1 cellular context compared by ENCODE assay signal in the genomic region with DNA sequence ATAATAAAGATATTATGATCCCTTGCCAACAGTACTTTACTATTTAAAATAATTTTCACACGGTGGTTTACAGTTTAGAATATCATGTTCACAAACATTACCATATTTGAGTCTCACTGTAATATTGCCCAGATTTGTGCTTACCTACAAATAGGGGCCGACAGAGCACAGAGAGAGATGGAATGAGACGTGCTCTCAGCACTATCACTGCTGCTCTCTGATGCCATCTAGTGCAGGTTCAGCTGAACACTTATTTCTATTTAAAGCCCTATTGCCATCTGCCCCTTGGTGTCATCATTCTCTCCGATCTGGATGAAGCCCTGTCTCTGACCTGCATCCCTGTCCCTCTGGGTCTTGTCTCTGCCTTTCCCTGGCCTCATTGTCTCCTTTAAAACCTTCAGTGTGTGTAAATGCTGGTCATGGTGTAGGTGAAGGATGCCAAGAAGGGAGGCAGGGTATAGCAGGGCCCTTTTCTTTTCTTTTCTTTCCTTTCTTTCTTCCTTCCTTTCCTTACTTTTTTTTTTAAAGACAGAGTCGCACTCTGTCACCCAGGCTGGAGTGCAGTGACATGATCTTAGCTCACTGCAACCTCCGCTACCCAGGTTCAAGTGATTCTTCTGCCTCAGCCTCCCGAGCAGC.
A peak's percentile ranks its signal among the peaks of the same experiment; 100 is the strongest.
TF ChIP-seq lines count a peak whose summit lies in the region.

No MANE protein-coding gene starts in this region.

TF ChIP-seq in K562, 482 proteins besides CTCF, POLR2A, EP300 and RAD21:
- TF ChIP-seq, protein P1, sequence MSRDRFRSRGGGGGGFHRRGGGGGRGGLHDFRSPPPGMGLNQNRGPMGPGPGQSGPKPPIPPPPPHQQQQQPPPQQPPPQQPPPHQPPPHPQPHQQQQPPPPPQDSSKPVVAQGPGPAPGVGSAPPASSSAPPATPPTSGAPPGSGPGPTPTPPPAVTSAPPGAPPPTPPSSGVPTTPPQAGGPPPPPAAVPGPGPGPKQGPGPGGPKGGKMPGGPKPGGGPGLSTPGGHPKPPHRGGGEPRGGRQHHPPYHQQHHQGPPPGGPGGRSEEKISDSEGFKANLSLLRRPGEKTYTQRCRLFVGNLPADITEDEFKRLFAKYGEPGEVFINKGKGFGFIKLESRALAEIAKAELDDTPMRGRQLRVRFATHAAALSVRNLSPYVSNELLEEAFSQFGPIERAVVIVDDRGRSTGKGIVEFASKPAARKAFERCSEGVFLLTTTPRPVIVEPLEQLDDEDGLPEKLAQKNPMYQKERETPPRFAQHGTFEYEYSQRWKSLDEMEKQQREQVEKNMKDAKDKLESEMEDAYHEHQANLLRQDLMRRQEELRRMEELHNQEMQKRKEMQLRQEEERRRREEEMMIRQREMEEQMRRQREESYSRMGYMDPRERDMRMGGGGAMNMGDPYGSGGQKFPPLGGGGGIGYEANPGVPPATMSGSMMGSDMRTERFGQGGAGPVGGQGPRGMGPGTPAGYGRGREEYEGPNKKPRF (IDR thresholded peaks at IDR 0.05; ENCODE audit: low read depth, low read length): no peak
- TF ChIP-seq CREM (IDR thresholded peaks at IDR 0.05; ENCODE audit: low read depth) (peak; percentile 41; the same call in 1 of the 2 replicates), ATF7 (IDR thresholded peaks at IDR 0.05) (0 out of 2 replicates have a peak, but pooled peaks have one; percentile 40), ZNF699 (CRISPR knock-in tag; IDR thresholded peaks at IDR 0.05; ENCODE audit: insufficient replicate concordance) (no peak), TAL1 (IDR thresholded peaks at IDR 0.05) (0 out of 2 replicates have a peak, but pooled peaks have one; percentile 3), XRCC4 (IDR thresholded peaks at IDR 0.05; ENCODE audit: extremely low read depth, insufficient read depth, insufficient read length) (no peak), YBX1 (IDR thresholded peaks at IDR 0.05) (no peak), FOXK2 (conservative IDR thresholded peaks at IDR 0.05 in 1 of 2, IDR thresholded peaks at IDR 0.05 in 1 of 2; ENCODE audit: low read depth in 2 of 2) (peak; percentile 37 to 61; a peak in 2 of 4 replicates), JUND (IDR thresholded peaks at IDR 0.05; ENCODE audit: borderline replicate concordance, low read depth, low read length) (peak; percentile 45; the same call in 1 of the 2 replicates), JUND (tag; IDR thresholded peaks at IDR 0.05; ENCODE audit: borderline replicate concordance, low read depth, low read length) (no peak), KDM1A (IDR thresholded peaks at IDR 0.05) (peak; percentile 49 to 50; a peak in 2 of 4 replicates), SMARCA4 (IDR thresholded peaks at IDR 0.05) (0 out of 2 replicates have a peak, but pooled peaks have one; percentile 36), PHF21A (IDR thresholded peaks at IDR 0.05; ENCODE audit: borderline replicate concordance, low read depth) (peak; percentile 87), NR2C2 (CRISPR knock-in tag; IDR thresholded peaks at IDR 0.05) (no peak), NR2C2 (tag; IDR thresholded peaks at IDR 0.05) (no peak), SP1 (CRISPR knock-in tag; IDR thresholded peaks at IDR 0.05) (0 out of 2 replicates have a peak, but pooled peaks have one; percentile 27), KAT2B (IDR thresholded peaks at IDR 0.05; ENCODE audit: low read depth, low read length) (no peak), SMC3 (conservative IDR thresholded peaks at IDR 0.05; ENCODE audit: insufficient read depth, low read depth, low read length) (peak; percentile 84), DPF2 (IDR thresholded peaks at IDR 0.05) (no peak), RCOR1 (IDR thresholded peaks at IDR 0.05; ENCODE audit: borderline replicate concordance in 1 of 2, low read depth in 2 of 2, low read length in 2 of 2) (peak in 1 of 2 experiments; percentile 65; a peak in 1 of 4 replicates), STAG1 (CRISPR knock-in tag; IDR thresholded peaks at IDR 0.05; ENCODE audit: borderline replicate concordance) (peak; percentile 12; the same call in 1 of the 2 replicates), TEAD4 (IDR thresholded peaks at IDR 0.05; ENCODE audit: low read length) (0 out of 2 replicates have a peak, but pooled peaks have one; percentile 9), TEAD4 (CRISPR knock-in tag; IDR thresholded peaks at IDR 0.05; ENCODE audit: borderline replicate concordance) (no peak), RB1 (IDR thresholded peaks at IDR 0.05; ENCODE audit: low read depth) (peak; percentile 59; the same call in 1 of the 2 replicates), ZNF583 (CRISPR knock-in tag; IDR thresholded peaks at IDR 0.05) (no peak), MEF2A (IDR thresholded peaks at IDR 0.05; ENCODE audit: control insufficient read depth, low read depth, low read length) (peak; percentile 72; the same call in 1 of the 2 replicates), CTBP1 (IDR thresholded peaks at IDR 0.05; ENCODE audit: borderline replicate concordance) (peak; percentile 77), CEBPG (CRISPR knock-in tag; IDR thresholded peaks at IDR 0.05) (peak; percentile 86), CEBPG (tag; conservative IDR thresholded peaks at IDR 0.05 in 1 of 2, IDR thresholded peaks at IDR 0.05 in 1 of 2) (peak; percentile 39 to 45; a peak in 2 of 4 replicates)
- TF ChIP-seq, protein P2, sequence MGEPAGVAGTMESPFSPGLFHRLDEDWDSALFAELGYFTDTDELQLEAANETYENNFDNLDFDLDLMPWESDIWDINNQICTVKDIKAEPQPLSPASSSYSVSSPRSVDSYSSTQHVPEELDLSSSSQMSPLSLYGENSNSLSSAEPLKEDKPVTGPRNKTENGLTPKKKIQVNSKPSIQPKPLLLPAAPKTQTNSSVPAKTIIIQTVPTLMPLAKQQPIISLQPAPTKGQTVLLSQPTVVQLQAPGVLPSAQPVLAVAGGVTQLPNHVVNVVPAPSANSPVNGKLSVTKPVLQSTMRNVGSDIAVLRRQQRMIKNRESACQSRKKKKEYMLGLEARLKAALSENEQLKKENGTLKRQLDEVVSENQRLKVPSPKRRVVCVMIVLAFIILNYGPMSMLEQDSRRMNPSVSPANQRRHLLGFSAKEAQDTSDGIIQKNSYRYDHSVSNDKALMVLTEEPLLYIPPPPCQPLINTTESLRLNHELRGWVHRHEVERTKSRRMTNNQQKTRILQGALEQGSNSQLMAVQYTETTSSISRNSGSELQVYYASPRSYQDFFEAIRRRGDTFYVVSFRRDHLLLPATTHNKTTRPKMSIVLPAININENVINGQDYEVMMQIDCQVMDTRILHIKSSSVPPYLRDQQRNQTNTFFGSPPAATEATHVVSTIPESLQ (CRISPR knock-in tag; IDR thresholded peaks at IDR 0.05): no peak
- TF ChIP-seq, protein P3, sequence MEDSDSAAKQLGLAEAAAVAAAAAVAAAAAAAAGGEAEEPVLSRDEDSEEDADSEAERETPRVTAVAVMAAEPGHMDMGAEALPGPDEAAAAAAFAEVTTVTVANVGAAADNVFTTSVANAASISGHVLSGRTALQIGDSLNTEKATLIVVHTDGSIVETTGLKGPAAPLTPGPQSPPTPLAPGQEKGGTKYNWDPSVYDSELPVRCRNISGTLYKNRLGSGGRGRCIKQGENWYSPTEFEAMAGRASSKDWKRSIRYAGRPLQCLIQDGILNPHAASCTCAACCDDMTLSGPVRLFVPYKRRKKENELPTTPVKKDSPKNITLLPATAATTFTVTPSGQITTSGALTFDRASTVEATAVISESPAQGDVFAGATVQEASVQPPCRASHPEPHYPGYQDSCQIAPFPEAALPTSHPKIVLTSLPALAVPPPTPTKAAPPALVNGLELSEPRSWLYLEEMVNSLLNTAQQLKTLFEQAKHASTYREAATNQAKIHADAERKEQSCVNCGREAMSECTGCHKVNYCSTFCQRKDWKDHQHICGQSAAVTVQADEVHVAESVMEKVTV (CRISPR knock-in tag; IDR thresholded peaks at IDR 0.05): peak; percentile 69
- TF ChIP-seq, protein P4, sequence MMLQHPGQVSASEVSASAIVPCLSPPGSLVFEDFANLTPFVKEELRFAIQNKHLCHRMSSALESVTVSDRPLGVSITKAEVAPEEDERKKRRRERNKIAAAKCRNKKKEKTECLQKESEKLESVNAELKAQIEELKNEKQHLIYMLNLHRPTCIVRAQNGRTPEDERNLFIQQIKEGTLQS (IDR thresholded peaks at IDR 0.05): peak; percentile 49
- TF ChIP-seq, protein P4 (CRISPR knock-in tag; conservative IDR thresholded peaks at IDR 0.05): no peak
- TF ChIP-seq, protein P5, sequence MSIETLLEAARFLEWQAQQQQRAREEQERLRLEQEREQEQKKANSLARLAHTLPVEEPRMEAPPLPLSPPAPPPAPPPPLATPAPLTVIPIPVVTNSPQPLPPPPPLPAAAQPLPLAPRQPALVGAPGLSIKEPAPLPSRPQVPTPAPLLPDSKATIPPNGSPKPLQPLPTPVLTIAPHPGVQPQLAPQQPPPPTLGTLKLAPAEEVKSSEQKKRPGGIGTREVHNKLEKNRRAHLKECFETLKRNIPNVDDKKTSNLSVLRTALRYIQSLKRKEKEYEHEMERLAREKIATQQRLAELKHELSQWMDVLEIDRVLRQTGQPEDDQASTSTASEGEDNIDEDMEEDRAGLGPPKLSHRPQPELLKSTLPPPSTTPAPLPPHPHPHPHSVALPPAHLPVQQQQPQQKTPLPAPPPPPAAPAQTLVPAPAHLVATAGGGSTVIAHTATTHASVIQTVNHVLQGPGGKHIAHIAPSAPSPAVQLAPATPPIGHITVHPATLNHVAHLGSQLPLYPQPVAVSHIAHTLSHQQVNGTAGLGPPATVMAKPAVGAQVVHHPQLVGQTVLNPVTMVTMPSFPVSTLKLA (conservative IDR thresholded peaks at IDR 0.05): 0 out of 4 replicates have a peak, but pooled peaks of 1 of the 2 experiments have one; percentile 28
- TF ChIP-seq, protein P6, sequence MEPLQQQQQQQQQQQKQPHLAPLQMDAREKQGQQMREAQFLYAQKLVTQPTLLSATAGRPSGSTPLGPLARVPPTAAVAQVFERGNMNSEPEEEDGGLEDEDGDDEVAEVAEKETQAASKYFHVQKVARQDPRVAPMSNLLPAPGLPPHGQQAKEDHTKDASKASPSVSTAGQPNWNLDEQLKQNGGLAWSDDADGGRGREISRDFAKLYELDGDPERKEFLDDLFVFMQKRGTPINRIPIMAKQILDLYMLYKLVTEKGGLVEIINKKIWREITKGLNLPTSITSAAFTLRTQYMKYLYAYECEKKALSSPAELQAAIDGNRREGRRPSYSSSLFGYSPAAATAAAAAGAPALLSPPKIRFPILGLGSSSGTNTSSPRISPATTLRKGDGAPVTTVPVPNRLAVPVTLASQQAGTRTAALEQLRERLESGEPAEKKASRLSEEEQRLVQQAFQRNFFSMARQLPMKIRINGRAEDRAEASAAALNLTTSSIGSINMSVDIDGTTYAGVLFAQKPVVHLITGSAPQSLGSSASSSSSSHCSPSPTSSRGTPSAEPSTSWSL (CRISPR knock-in tag; IDR thresholded peaks at IDR 0.05; ENCODE audit: borderline replicate concordance): no peak
